2 cellular contexts compared by ENCODE assay signal in genomic region chr1:70248729-70249128, GRCh38.
TF ChIP-seq lines count a peak whose summit lies in the region.

No MANE protein-coding gene starts in this region.

TF ChIP-seq in liver, 16 proteins besides CTCF, POLR2A, EP300 and RAD21:
- TF ChIP-seq HNF4A (conservative IDR thresholded peaks at IDR 0.05) (peak; percentile 28 to 34), GABPA (IDR thresholded peaks at IDR 0.05 in 1 of 2, conservative IDR thresholded peaks at IDR 0.05 in 1 of 2) (no peak), RXRA (IDR thresholded peaks at IDR 0.05) (peak in 1 of 2 donors; percentile 16), SP1 (IDR thresholded peaks at IDR 0.05) (no peak), MAX (IDR thresholded peaks at IDR 0.05) (no peak), FOXA1 (IDR thresholded peaks at IDR 0.05) (no peak), ZBTB33 (IDR thresholded peaks at IDR 0.05) (no peak), ATF3 (IDR thresholded peaks at IDR 0.05) (no peak), FOXA2 (IDR thresholded peaks at IDR 0.05) (no peak)

TF ChIP-seq in HepG2, 621 proteins besides CTCF, POLR2A, EP300 and RAD21:
- TF ChIP-seq TARDBP (CRISPR knock-in tag; IDR thresholded peaks at IDR 0.05) (no peak), ZZZ3 (CRISPR knock-in tag; IDR thresholded peaks at IDR 0.05; ENCODE audit: borderline replicate concordance) (no peak), NPAS2 (CRISPR knock-in tag; IDR thresholded peaks at IDR 0.05; ENCODE audit: borderline replicate concordance) (no peak)
